In genomic region chr1:93078935-93079654, GRCh38 we compare ENCODE assay signal across 8 cellular contexts. TPM values are rescaled to one million over a fixed set of nuclear protein-coding genes. Genes with fewer than 3 reads are reported as not detected.
DNase-seq lines count a peak whose midpoint lies in the region; ATAC-seq and TF ChIP-seq lines count a peak whose summit lies in the region.

MTF2 (plus strand) TSS chr1:93079283; CDS start chr1:93079527, 244 bp downstream.

- peak; percentile 100 for TF ChIP-seq POLR2A in Raji (IDR thresholded peaks at IDR 0.05; ENCODE audit: insufficient read depth, low read depth, low read length)

- H3K4me3 ChIP-seq in H7 (ENCODE audit: insufficient read depth, low read depth, low read length): peak within 1 kb of the TSS; percentile 95

- H3K36me3 Mint-ChIP-seq in activated T-helper 2 cell treated with anti-CD3 and anti-CD28 coated beads, Interferon-gamma antibody, Interleukin-2, Interleukin-4, amounts not matched to agents 10 μg/mL and 5 μg/mL and 100 μg/mL, durations not matched to agents 14 hours and 24 hours and 36 hours (ENCODE audit: low read depth): peaks cover 23% of the 10 kb centered on the region
- no peaks in the 10 kb centered on the region for H3K36me3 Mint-ChIP-seq in natural killer cell

- DNase-seq in ELR (ENCODE audit: low read depth) (peak; percentile 98), H7 (peak; percentile 91), M059J (ENCODE audit: low read depth) (peak; percentile 93), fibroblast of peridontal ligament (ENCODE audit: extremely low read depth) (peak; percentile 96), natural killer cell (peak; percentile 87)
- peak; percentile 93 for DNase-seq in activated T-helper 2 cell treated with anti-CD3 and anti-CD28 coated beads, Interferon-gamma antibody, Interleukin-2, Interleukin-4, amounts not matched to agents 10 μg/mL and 5 μg/mL and 100 μg/mL, durations not matched to agents 14 hours and 24 hours and 36 hours (ENCODE audit: low spot score)
- DNase-seq in stimulated activated naive CD4-positive, alpha-beta T cell (lab: John Stamatoyannopoulos, UW): peak; percentile 83 to 91 (median 88)

- peak within 1 kb of the TSS; percentile 93 for H3K4me3 Mint-ChIP-seq in activated T-helper 2 cell treated with anti-CD3 and anti-CD28 coated beads, Interferon-gamma antibody, Interleukin-2, Interleukin-4, amounts not matched to agents 10 μg/mL and 5 μg/mL and 100 μg/mL, durations not matched to agents 14 hours and 24 hours and 36 hours (ENCODE audit: low read depth)
- H3K4me3 Mint-ChIP-seq in natural killer cell: peak within 1 kb of the TSS; percentile 94

- H3K9me3 Mint-ChIP-seq in activated T-helper 2 cell treated with anti-CD3 and anti-CD28 coated beads, Interferon-gamma antibody, Interleukin-2, Interleukin-4, amounts not matched to agents 10 μg/mL and 5 μg/mL and 100 μg/mL, durations not matched to agents 14 hours and 24 hours and 36 hours: peaks cover 13% of the 10 kb centered on the region
- H3K9me3 Mint-ChIP-seq in natural killer cell: no peaks in the 10 kb centered on the region

- no peaks in the 10 kb centered on the region for H3K27me3 Mint-ChIP-seq in activated T-helper 2 cell treated with anti-CD3 and anti-CD28 coated beads, Interferon-gamma antibody, Interleukin-2, Interleukin-4, amounts not matched to agents 10 μg/mL and 5 μg/mL and 100 μg/mL, durations not matched to agents 14 hours and 24 hours and 36 hours (ENCODE audit: low read depth)
- no peaks in the 10 kb centered on the region for H3K27me3 Mint-ChIP-seq in natural killer cell (ENCODE audit: low read depth in 2 of 2)

- peaks cover 25% of the 10 kb centered on the region for H3K4me1 Mint-ChIP-seq in activated T-helper 2 cell treated with anti-CD3 and anti-CD28 coated beads, Interferon-gamma antibody, Interleukin-2, Interleukin-4, amounts not matched to agents 10 μg/mL and 5 μg/mL and 100 μg/mL, durations not matched to agents 14 hours and 24 hours and 36 hours (ENCODE audit: low read depth)
- peaks cover 40 to 51% of the 10 kb centered on the region in 2 donors for H3K4me1 Mint-ChIP-seq in natural killer cell

- TF ChIP-seq CTCF in natural killer cell (IDR thresholded peaks at IDR 0.05): no peak

- peak; percentile 89 to 95 (median 92) for ATAC-seq in natural killer cell

- H3K36me3 ChIP-seq in H7 (replicated peaks; ENCODE audit: control insufficient read depth, insufficient read depth, low read length): no peaks in the 10 kb centered on the region; the same call in 1 of the 2 replicates

- peak within 1 kb of the TSS; percentile 89 for H3K27ac Mint-ChIP-seq in activated T-helper 2 cell treated with anti-CD3 and anti-CD28 coated beads, Interferon-gamma antibody, Interleukin-2, Interleukin-4, amounts not matched to agents 10 μg/mL and 5 μg/mL and 100 μg/mL, durations not matched to agents 14 hours and 24 hours and 36 hours
- peak within 1 kb of the TSS; percentile 92 to 99 for H3K27ac Mint-ChIP-seq in natural killer cell

- intact Hi-C loops in activated T-helper 2 cell treated with anti-CD3 and anti-CD28 coated beads, Interferon-gamma antibody, Interleukin-2, Interleukin-4, amounts not matched to agents 10 μg/mL and 5 μg/mL and 100 μg/mL, durations not matched to agents 14 hours and 24 hours and 36 hours (cut with micrococcal nuclease): loop anchor here (1.0 to 2.0 kb wide), 6 partner anchors 37 to 266 kb away; partner anchors contain the start of genes DIPK1A and DR1
- intact Hi-C loops in natural killer cell (cut with micrococcal nuclease): loop anchor here (1.0 kb wide), 1 partner anchor 101 kb away; the partner anchor contains the start of genes CCDC18 and TMED5

- no peaks in the 10 kb centered on the region for H3K27me3 ChIP-seq in H7 (ENCODE audit: control insufficient read depth, insufficient read depth, low read length)

RNA-seq across cellular contexts. Expression of gene MTF2, which starts in this region (rescaled TPM):
- 106 and 117 TPM in 2 replicates for total RNA-seq in H7 (2014; rRNA removed; shearing (Covaris generic))
- total RNA-seq in M059J (2014; rRNA removed; shearing (Covaris generic)): 17.7 and 23.6 TPM in 2 replicates
- total RNA-seq in activated T-helper 2 cell treated with anti-CD3 and anti-CD28 coated beads, Interferon-gamma antibody, Interleukin-2, Interleukin-4, amounts not matched to agents 10 μg/mL and 5 μg/mL and 100 μg/mL, durations not matched to agents 14 hours and 24 hours and 36 hours: 73.1 and 83.5 TPM in 2 replicates
- 10 to 100 TPM; 46.1 to 65.7 (median 47.8) TPM for total RNA-seq in natural killer cell

Comparison
In these comparisons a context has a peak if more than half of its experiments do, and no peak if none do; other contexts are left out.
1. Peak in every context shown above with its lines: DNase-seq, ATAC-seq and H3K4me3 ChIP-seq.